Comparison of ENCODE assay signal across 13 cellular contexts in the genomic region with DNA sequence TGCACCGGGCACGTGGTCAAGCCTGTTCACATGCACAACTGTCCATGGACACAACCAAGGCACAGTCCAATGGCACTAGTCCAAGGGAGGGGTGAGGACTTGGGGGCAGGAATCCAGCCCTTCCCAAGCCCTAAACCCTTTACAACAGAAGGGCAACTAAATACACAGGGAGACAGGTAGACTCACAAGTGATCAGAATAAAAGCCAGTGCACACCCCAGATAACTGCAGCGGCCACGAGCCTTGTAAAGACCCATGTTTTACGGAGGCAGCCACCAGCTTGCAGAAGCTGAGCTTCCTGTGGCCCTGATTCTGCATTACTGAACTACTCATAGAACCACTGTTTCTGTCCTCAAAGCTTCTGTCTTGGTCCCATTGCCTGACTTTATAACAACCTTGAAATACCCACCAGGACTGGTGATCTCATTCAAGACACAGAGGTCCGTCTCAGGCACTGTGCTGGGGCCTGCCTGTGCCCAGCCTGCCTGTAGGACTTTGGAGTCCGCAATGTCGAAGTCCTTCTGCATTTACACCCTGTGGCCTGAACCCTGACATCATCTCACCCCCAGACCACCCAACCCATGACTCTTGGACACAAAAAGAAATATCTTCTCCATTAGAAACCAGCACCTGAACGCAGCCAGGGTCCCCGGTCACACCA.
DNase-seq lines count a peak whose midpoint lies in the region; ATAC-seq and TF ChIP-seq lines count a peak whose summit lies in the region.
"Had no signal": no experiment of that assay in that cellular context is flagged by ENCODE, and none has a peak within 500 bp of the region (broad histone marks: within the 10 kb centered on the region; RNA-seq: fewer than 3 reads in every experiment).

No MANE protein-coding gene starts in this region.

- H3K56ac ChIP-seq in H9 (ENCODE audit: insufficient read length, low read depth, low read length), result no peak overlapping the region

- no peak overlapping the region for H4K5ac ChIP-seq in H9 (ENCODE audit: insufficient read length, low read depth, low read length)

- in situ Hi-C loops in brain microvascular endothelial cell (cut with HindIII; ENCODE audit: low pct_ligation_motif_present, low sequenced_read_pairs), result no loop called here

- H3K79me2 ChIP-seq in H9 (ENCODE audit: insufficient read depth, low read length), result no peaks in the 10 kb centered on the region

- no peak overlapping the region for H3K4me2 ChIP-seq in H9 (ENCODE audit: insufficient read depth, insufficient read length, low read length)
- H3K4me2 ChIP-seq in skeletal muscle satellite cell (ENCODE audit: low read length), result peak overlapping the region; percentile 80

- no peak overlapping the region for H3K23ac ChIP-seq in H9 (ENCODE audit: insufficient read length, low read depth, low read length)

- H3K36me3 ChIP-seq in brain microvascular endothelial cell (replicated peaks) (no peaks in the 10 kb centered on the region), skeletal muscle satellite cell (ENCODE audit: insufficient read depth, low read length) (no peaks in the 10 kb centered on the region)
- H3K36me3 ChIP-seq: neutrophil had no signal

- no peak overlapping the region for H2BK20ac ChIP-seq in H9 (ENCODE audit: low read depth, low read length, poor library complexity, severe bottlenecking)

- H3K27ac ChIP-seq in H9 (ENCODE audit: insufficient read length, low read depth, low read length) (no peak overlapping the region), brain microvascular endothelial cell (peak overlapping the region; percentile 94)
- H3K27ac ChIP-seq: neutrophil had no signal

- H3K4me3 ChIP-seq in brain microvascular endothelial cell (ENCODE audit: low read depth, low read length) (no peak overlapping the region), skeletal muscle satellite cell (ENCODE audit: low read length) (peak overlapping the region; percentile 17)

- no peaks in the 10 kb centered on the region for H3K27me3 ChIP-seq in H9 (ENCODE audit: insufficient read depth, low read length)
- no peaks in the 10 kb centered on the region for H3K27me3 ChIP-seq in brain microvascular endothelial cell (replicated peaks)
- H3K27me3 ChIP-seq in skeletal muscle satellite cell (ENCODE audit: control insufficient read depth, insufficient read depth, low read length), result no peaks in the 10 kb centered on the region

- H2BK5ac ChIP-seq in H9 (ENCODE audit: insufficient read length, low read length), result no peak overlapping the region

- H3T11ph ChIP-seq in H9 (ENCODE audit: low read length), result no peak overlapping the region

- DNase-seq in H9 (no peak), brain microvascular endothelial cell (no peak), islet precursor cell (peak; percentile 58), globus pallidus (ENCODE audit: low spot score) (no peak)
- no peak for DNase-seq in stimulated activated CD4-positive, alpha-beta T cell treated with anti-CD3 and anti-CD28 coated beads, Interleukin-15, amount 100 ng/mL, for 24 hours
- DNase-seq: activated CD8-positive, alpha-beta memory T cell treated with anti-CD3 and anti-CD28 coated beads for 24 hours; NCI-H1417 treated with DMSO at 0.1 percent for 48 hours; NK-92 treated with Interleukin-12 subunit alpha and Interleukin-12 subunit beta, amount 100 ng/mL, for 24 hours had no signal

- H2BK120ac ChIP-seq in H9 (ENCODE audit: low read depth, low read length, poor library complexity, severe bottlenecking), result no peak overlapping the region

- H3K27ac Mint-ChIP-seq in H9, result peak overlapping the region in 1 of 3 experiments; percentile 86; a peak in 3 of 7 replicates
- H3K27ac Mint-ChIP-seq: T-helper 1 cell treated with Interleukin-12 subunit alpha and Interleukin-12 subunit beta and Interleukin-4 antibody, amounts not matched to agents 30 μg/mL and 1 μg/mL, for 36 hours had no signal

- H2BK12ac ChIP-seq in H9 (ENCODE audit: insufficient read length, low read depth, low read length), result peak overlapping the region; percentile 15

- H3K27me3 Mint-ChIP-seq in H9 (ENCODE audit: low read depth), result peaks cover 16% of the 10 kb centered on the region

- H3K4me3 Mint-ChIP-seq in H9, result no peak overlapping the region
- H3K4me3 Mint-ChIP-seq: T-helper 1 cell treated with Interleukin-12 subunit alpha and Interleukin-12 subunit beta and Interleukin-4 antibody, amounts not matched to agents 30 μg/mL and 1 μg/mL, for 36 hours had no signal

- H2AFZ ChIP-seq in H9 (ENCODE audit: low read length), result no peak overlapping the region

- TF ChIP-seq CTCF in H9 (conservative IDR thresholded peaks at IDR 0.05), result no peak
- no peak for TF ChIP-seq CTCF in brain microvascular endothelial cell (IDR thresholded peaks at IDR 0.05; ENCODE audit: low read depth, low read length, missing control alignments)

- no peaks in the 10 kb centered on the region for H3K23me2 ChIP-seq in H9 (ENCODE audit: insufficient read length, low read depth, low read length, poor library complexity, severe bottlenecking)

- H3K36me3 Mint-ChIP-seq in H9 (ENCODE audit: insufficient read depth in 1 of 3, low read depth in 3 of 3), result no peaks in the 10 kb centered on the region; a peak in 1 of 7 replicates

- H3K4ac ChIP-seq in H9 (ENCODE audit: low read depth, low read length), result no peak overlapping the region

- ATAC-seq in HG02763 (IDR thresholded peaks at IDR 0.05; ENCODE audit: unreplicated experiment), result no peak
- ATAC-seq in GM21737 (IDR thresholded peaks at IDR 0.05; ENCODE audit: unreplicated experiment), result no peak

- no peaks in the 10 kb centered on the region for H3K79me1 ChIP-seq in H9 (ENCODE audit: insufficient read depth, low read depth, low read length, poor library complexity, severe bottlenecking)

- no peaks in the 10 kb centered on the region for H3K9me3 ChIP-seq in H9 (ENCODE audit: control insufficient read depth, low read depth, low read length)
- no peaks in the 10 kb centered on the region for H3K9me3 ChIP-seq in skeletal muscle satellite cell (replicated peaks; ENCODE audit: low read length)
- H3K9me3 ChIP-seq: neutrophil had no signal

- no peak overlapping the region for H3K14ac ChIP-seq in H9 (ENCODE audit: insufficient read depth, low read length)

- H3K4me1 Mint-ChIP-seq in H9, result peaks cover 57 to 64% of the 10 kb centered on the region in 2 experiments

- no peak overlapping the region for H2BK15ac ChIP-seq in H9 (ENCODE audit: low read depth, low read length)

- H3K18ac ChIP-seq in H9 (ENCODE audit: insufficient read length, low read depth, low read length), result peak overlapping the region; percentile 27

- H3K9ac ChIP-seq in H9 (ENCODE audit: extremely low read depth, insufficient read length, low read length) (no peak overlapping the region), skeletal muscle satellite cell (ENCODE audit: low read depth, low read length) (peak overlapping the region; percentile 79)

- H3K4me1 ChIP-seq in H9 (ENCODE audit: insufficient read depth, low read length) (no peaks in the 10 kb centered on the region; the same call in 1 of the 2 replicates), skeletal muscle satellite cell (ENCODE audit: control insufficient read depth, insufficient read depth, low read length) (peaks cover 44% of the 10 kb centered on the region)

- no CpG with 5 or more reads among the region's 10 CpGs for WGBS in H9 (ENCODE audit: extremely low coverage, insufficient read length, low lambda C conversion rate)

- H3K9me3 Mint-ChIP-seq in H9, result no peaks in the 10 kb centered on the region
- H3K9me3 Mint-ChIP-seq: T-helper 1 cell treated with Interleukin-12 subunit alpha and Interleukin-12 subunit beta and Interleukin-4 antibody, amounts not matched to agents 30 μg/mL and 1 μg/mL, for 36 hours had no signal

- no peaks in the 10 kb centered on the region for H4K20me1 ChIP-seq in H9 (ENCODE audit: control insufficient read depth, insufficient read depth, insufficient read length)

- H4K91ac ChIP-seq in H9 (ENCODE audit: insufficient read length, low read depth, low read length), result no peak overlapping the region

- H2AK5ac ChIP-seq in H9 (ENCODE audit: insufficient read length, low read length), result no peak overlapping the region

- no peak overlapping the region for H4K8ac ChIP-seq in H9 (replicated peaks; ENCODE audit: insufficient read length, low read depth, low read length)
